8 cellular contexts compared by ENCODE assay signal in the genomic region with DNA sequence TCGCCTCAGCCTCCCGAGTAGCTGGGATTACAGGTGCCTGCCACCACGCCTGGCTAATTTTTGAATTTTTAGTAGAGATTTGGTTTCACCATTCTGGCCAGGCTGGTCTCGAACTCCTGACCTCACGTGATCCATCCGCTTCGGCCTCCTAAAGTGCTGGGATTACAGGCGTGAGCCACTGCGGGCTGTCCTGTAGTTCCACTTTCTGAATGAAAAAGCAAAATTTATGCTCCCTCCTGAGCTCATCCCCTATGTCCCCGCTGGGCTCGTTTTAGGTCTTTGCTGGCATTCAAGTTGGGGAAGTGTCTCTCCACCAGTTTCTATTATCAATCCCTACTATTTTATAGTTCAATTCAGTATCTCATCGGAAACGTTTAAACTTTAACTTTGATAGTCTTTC. TPM values are rescaled to one million over a fixed set of nuclear protein-coding genes. Genes with fewer than 3 reads are reported as not detected.
DNase-seq lines count a peak whose midpoint lies in the region; ATAC-seq and TF ChIP-seq lines count a peak whose summit lies in the region.

No MANE protein-coding gene starts in this region.

- H3K27me3 Mint-ChIP-seq in activated naive CD8-positive, alpha-beta T cell treated with anti-CD3 and anti-CD28 coated beads, Interleukin-2, amount 50 U/mL, for 24 hours, result peaks cover 5% of the 10 kb centered on the region

- H3K36me3 ChIP-seq in A673 (ENCODE audit: insufficient read depth, low read length, poor library complexity, severe bottlenecking), result no peaks in the 10 kb centered on the region

- H3K4me1 ChIP-seq in A673 (ENCODE audit: insufficient read depth, low read length, poor library complexity, severe bottlenecking) (peaks cover 10% of the 10 kb centered on the region), mononuclear cell (ENCODE audit: insufficient read depth, low read length) (peaks cover 19% of the 10 kb centered on the region)

- TF ChIP-seq CTCF in A673 (conservative IDR thresholded peaks at IDR 0.05; ENCODE audit: low read depth, low read length), result no peak

- no peaks in the 10 kb centered on the region for H3K36me3 Mint-ChIP-seq in activated naive CD8-positive, alpha-beta T cell treated with anti-CD3 and anti-CD28 coated beads, Interleukin-2, amount 50 U/mL, for 24 hours (ENCODE audit: low read depth)

- intact Hi-C loops in A673 (cut with micrococcal nuclease; ENCODE audit: unreplicated experiment), result loop anchor here (1.0 to 10.0 kb wide), 4 partner anchors 125 to 336 kb away; a partner anchor contains a TSS

- POLR2A ChIA-PET in A673 (lab: Charles Lee; ENCODE audit: low non-redundant PET), result no interaction called here

- H3K4me3 ChIP-seq in A673 (ENCODE audit: low read depth, low read length, poor library complexity, severe bottlenecking), result peak overlapping the region; percentile 49
- peak overlapping the region; percentile 39 for H3K4me3 ChIP-seq in mononuclear cell (ENCODE audit: low read length)

- CTCF ChIA-PET in A673 (lab: Charles Lee), result interaction anchor here (0.9 kb wide), 1 partner anchor 125 kb away, joined by 3 read pairs; no protein-coding TSS in a partner anchor

- no peaks in the 10 kb centered on the region for H3K9me3 Mint-ChIP-seq in activated naive CD8-positive, alpha-beta T cell treated with anti-CD3 and anti-CD28 coated beads, Interleukin-2, amount 50 U/mL, for 24 hours

- H3K4me1 Mint-ChIP-seq in activated naive CD8-positive, alpha-beta T cell treated with anti-CD3 and anti-CD28 coated beads, Interleukin-2, amount 50 U/mL, for 24 hours, result peaks cover 9% of the 10 kb centered on the region

- no peak overlapping the region for H3K27ac Mint-ChIP-seq in activated naive CD8-positive, alpha-beta T cell treated with anti-CD3 and anti-CD28 coated beads, Interleukin-2, amount 50 U/mL, for 24 hours

- H3K9me3 ChIP-seq in A673 (ENCODE audit: low read depth, low read length, poor library complexity, severe bottlenecking), result no peaks in the 10 kb centered on the region
- no peaks in the 10 kb centered on the region for H3K9me3 ChIP-seq in mononuclear cell (ENCODE audit: low read depth, low read length)

- no peak overlapping the region for H3K27ac ChIP-seq in A673 (ENCODE audit: low read depth, low read length, poor library complexity, severe bottlenecking)

- peak; percentile 10 for ATAC-seq in HG03354 (IDR thresholded peaks at IDR 0.05; ENCODE audit: poor library complexity, severe bottlenecking, unreplicated experiment)
- no peak for ATAC-seq in activated naive CD8-positive, alpha-beta T cell treated with anti-CD3 and anti-CD28 coated beads, Interleukin-2, amount 50 U/mL, for 24 hours
- ATAC-seq in GM21360 (IDR thresholded peaks at IDR 0.05; ENCODE audit: unreplicated experiment), result no peak
- no peak for ATAC-seq in GM19467 (IDR thresholded peaks at IDR 0.05; ENCODE audit: unreplicated experiment)

- DNase-seq in A673 (ENCODE audit: low spot score), result no peak
- peak; percentile 18 for DNase-seq in activated naive CD8-positive, alpha-beta T cell treated with anti-CD3 and anti-CD28 coated beads, Interleukin-2, amount 50 U/mL, for 24 hours
- no peak for DNase-seq in HuH-7.5 (ENCODE audit: low spot score)
- no peak for DNase-seq in SK-N-DZ (ENCODE audit: low spot score)

- BruUV-seq in A673 (replicated peaks; lab: Mats Ljungman, UMichigan), result no TSS peak

- peak overlapping the region; percentile 37 for H3K4me3 Mint-ChIP-seq in activated naive CD8-positive, alpha-beta T cell treated with anti-CD3 and anti-CD28 coated beads, Interleukin-2, amount 50 U/mL, for 24 hours

- H3K27me3 ChIP-seq in A673 (replicated peaks; ENCODE audit: insufficient read depth, low read depth, low read length, poor library complexity) (no peaks in the 10 kb centered on the region), mononuclear cell (ENCODE audit: insufficient read depth, low read length) (peaks cover 19% of the 10 kb centered on the region)

RNA-seq across cellular contexts. Expression of a gene that starts 11.7 kb away (rescaled TPM):
- total RNA-seq in A673 (2021) (25.5 and 28.1 TPM in 2 replicates), mononuclear cell (1.5 TPM)
- polyA plus RNA-seq in SK-N-DZ (2014; cell fraction: cytosol; rRNA removed), result 15.2 and 17.7 TPM in 2 replicates
- polyA plus RNA-seq in SK-N-DZ (2014; cell fraction: nucleus; rRNA removed), result 2.2 and 6.1 TPM in 2 replicates

RNA-seq across cellular contexts. Expression of a gene that starts 20.8 kb away (rescaled TPM):
- not detected in 2 replicates for total RNA-seq in A673 (2021)
- not detected for total RNA-seq in mononuclear cell
- polyA plus RNA-seq in SK-N-DZ (2014; cell fraction: cytosol; rRNA removed), result not detected in 2 replicates
- polyA plus RNA-seq in SK-N-DZ (2014; cell fraction: nucleus; rRNA removed), result not detected in 2 replicates

RNA-seq across cellular contexts. Expression of a gene that starts 41.4 kb away (rescaled TPM):
- total RNA-seq in A673 (2021) (0.28 and 0.37 TPM in 2 replicates), mononuclear cell (0.42 TPM)
- 0.31 and 0.43 TPM in 2 replicates for polyA plus RNA-seq in SK-N-DZ (2014; cell fraction: cytosol; rRNA removed)
- 0.18 and 0.60 TPM in 2 replicates for polyA plus RNA-seq in SK-N-DZ (2014; cell fraction: nucleus; rRNA removed)

Comparison
In these comparisons a context has a peak if more than half of its experiments do, and no peak if none do; other contexts are left out.
1. RNA of a gene that starts 11.7 kb away (total RNA-seq): 25.5 to 28.1 TPM in A673; 1.5 TPM in mononuclear cell (single experiment); every median in the first group is over 10 times any median in the second.